8 cellular contexts compared by ENCODE assay signal in genomic region chr14:74945261-74945851, GRCh38. TPM values are rescaled to one million over a fixed set of nuclear protein-coding genes. Genes with fewer than 3 reads are reported as not detected.
DNase-seq lines count a peak whose midpoint lies in the region; ATAC-seq, FAIRE-seq and TF ChIP-seq lines count a peak whose summit lies in the region.

No MANE protein-coding gene starts in this region.

- peaks cover 0 to 33% (median 26%) of the 10 kb centered on the region in 4 donors for H3K4me1 ChIP-seq in sigmoid colon

- TF ChIP-seq EP300 in sigmoid colon (IDR thresholded peaks at IDR 0.05), result no peak

- H3K27ac ChIP-seq in dorsolateral prefrontal cortex, result peak overlapping the region in 9 of 59 donors; percentile 1 to 76 (median 56)
- peak overlapping the region in 1 of 4 donors; percentile 10 for H3K27ac ChIP-seq in sigmoid colon

- TF ChIP-seq CTCF in dorsolateral prefrontal cortex (IDR thresholded peaks at IDR 0.05 in 54 of 56, conservative IDR thresholded peaks at IDR 0.05 in 2 of 56; ENCODE audit: low read depth in 1 of 56, partially characterized antibody in 56 of 56), result peak in 55 of 56 donors; percentile 14 to 64 (median 47)
- TF ChIP-seq CTCF in sigmoid colon (IDR thresholded peaks at IDR 0.05), result peak in 2 of 4 experiments; percentile 17 to 44

- intact Hi-C loops in dorsolateral prefrontal cortex (cut with DNase I), result loop anchor here (5.0 kb wide), 2 partner anchors 57 to 127 kb away; partner anchors contain the start of gene EIF2B2 (in 1 of the 2)
- intact Hi-C loops in sigmoid colon (cut with DNase I), result loop anchor here (10.0 kb wide), 1 partner anchor 359 kb away; no protein-coding TSS in a partner anchor

- ATAC-seq in effector memory CD8-positive, alpha-beta T cell (replicated peaks), result no peak
- ATAC-seq in GM18520 (IDR thresholded peaks at IDR 0.05; ENCODE audit: unreplicated experiment), result no peak

- peak; percentile 46 for DNase-seq in activated naive CD4-positive, alpha-beta T cell treated with anti-CD3 and anti-CD28 coated beads, Interleukin-2, amount 10 ng/mL, durations not matched to agents 7 days and 5 days
- no peak for DNase-seq in activated naive CD4-positive, alpha-beta T cell (lab: John Stamatoyannopoulos, UW)
- peak; percentile 3 for DNase-seq in NCI-H1105 treated with DMSO at 0.1 percent for 48 hours (lab: John Stamatoyannopoulos, UW)
- DNase-seq in dorsolateral prefrontal cortex, result no peak
- DNase-seq in sigmoid colon, result peak; percentile 64
- no peak for DNase-seq in effector memory CD8-positive, alpha-beta T cell
- DNase-seq in H54 (ENCODE audit: insufficient read length, low spot score), result no peak

- no peak for FAIRE-seq in H54 (lab: Jason Lieb, UNC)

- H3K4me3 ChIP-seq in dorsolateral prefrontal cortex, result no peak overlapping the region
- H3K4me3 ChIP-seq in sigmoid colon, result no peak overlapping the region

- WGBS in sigmoid colon, 2 donors, result 80 to 83% methylated on average over 17 of the region's 17 CpGs

- peaks cover 3% of the 10 kb centered on the region for H3K36me3 Mint-ChIP-seq in activated naive CD4-positive, alpha-beta T cell treated with anti-CD3 and anti-CD28 coated beads, Interleukin-2, amount 10 ng/mL, durations not matched to agents 7 days and 5 days
- H3K36me3 Mint-ChIP-seq in effector memory CD8-positive, alpha-beta T cell (ENCODE audit: insufficient read depth), result no peaks in the 10 kb centered on the region

- H3K9me3 ChIP-seq in sigmoid colon, result no peaks in the 10 kb centered on the region

- no peaks in the 10 kb centered on the region for H3K36me3 ChIP-seq in sigmoid colon

- H3K27me3 Mint-ChIP-seq in activated naive CD4-positive, alpha-beta T cell treated with anti-CD3 and anti-CD28 coated beads, Interleukin-2, amount 10 ng/mL, durations not matched to agents 7 days and 5 days, result peaks cover 31% of the 10 kb centered on the region
- peaks cover 6 to 16% of the 10 kb centered on the region in 2 donors for H3K27me3 Mint-ChIP-seq in effector memory CD8-positive, alpha-beta T cell

- CTCF ChIA-PET in activated naive CD4-positive, alpha-beta T cell treated with anti-CD3 and anti-CD28 coated beads, Interleukin-2, amount 10 ng/mL, durations not matched to agents 7 days and 5 days (lab: Charles Lee), result interaction anchor here (0.6 to 5.0 kb wide), 29 partner anchors 9 to 359 kb away, joined by 3 to 88 read pairs (median 4); partner anchors contain the start of genes ACYP1, EIF2B2, PGF and RPS6KL1

- peaks cover 39% of the 10 kb centered on the region for H3K4me1 Mint-ChIP-seq in activated naive CD4-positive, alpha-beta T cell treated with anti-CD3 and anti-CD28 coated beads, Interleukin-2, amount 10 ng/mL, durations not matched to agents 7 days and 5 days
- H3K4me1 Mint-ChIP-seq in effector memory CD8-positive, alpha-beta T cell (ENCODE audit: low read depth in 2 of 2), result peaks cover 19 to 25% of the 10 kb centered on the region in 2 donors

- no peaks in the 10 kb centered on the region for H3K9me3 Mint-ChIP-seq in activated naive CD4-positive, alpha-beta T cell treated with anti-CD3 and anti-CD28 coated beads, Interleukin-2, amount 10 ng/mL, durations not matched to agents 7 days and 5 days
- no peaks in the 10 kb centered on the region for H3K9me3 Mint-ChIP-seq in effector memory CD8-positive, alpha-beta T cell

- H3K27me3 ChIP-seq in dorsolateral prefrontal cortex (peaks cover 0 to 4% (median 0%) of the 10 kb centered on the region in 45 donors), sigmoid colon (peaks cover 0 to 20% (median 6%) of the 10 kb centered on the region in 3 donors)

- no peak overlapping the region for H3K4me3 Mint-ChIP-seq in activated naive CD4-positive, alpha-beta T cell treated with anti-CD3 and anti-CD28 coated beads, Interleukin-2, amount 10 ng/mL, durations not matched to agents 7 days and 5 days
- no peak overlapping the region for H3K4me3 Mint-ChIP-seq in effector memory CD8-positive, alpha-beta T cell

- TF ChIP-seq POLR2A in sigmoid colon (IDR thresholded peaks at IDR 0.05), result no peak
- no peak for TF ChIP-seq POLR2A in H54 (IDR thresholded peaks at IDR 0.05; ENCODE audit: low read depth, low read length)

- H3K27ac Mint-ChIP-seq in activated naive CD4-positive, alpha-beta T cell treated with anti-CD3 and anti-CD28 coated beads, Interleukin-2, amount 10 ng/mL, durations not matched to agents 7 days and 5 days, result no peak overlapping the region
- no peak overlapping the region for H3K27ac Mint-ChIP-seq in effector memory CD8-positive, alpha-beta T cell

RNA-seq across cellular contexts. Expression of gene PGF, which starts 10.0 kb away (rescaled TPM):
- total RNA-seq in dorsolateral prefrontal cortex, result 10 to 100 TPM in 1 of 120 experiments, 1 to 10 TPM in 119; 1.3 to 14.5 (median 3.0) TPM
- total RNA-seq in sigmoid colon, result 10 to 100 TPM in 2 of 4 donors, 1 to 10 TPM in 2; 3.6 to 15.6 (median 9.7) TPM
- 1 to 10 TPM; 1.2 to 9.1 (median 1.6) TPM for polyA plus RNA-seq in sigmoid colon

RNA-seq across cellular contexts. Expression of gene RPS6KL1, which starts 22.3 kb away (rescaled TPM):
- total RNA-seq in dorsolateral prefrontal cortex (10 to 100 TPM; 35.6 to 99.8 (median 63.6) TPM), sigmoid colon (10 to 100 TPM in 1 of 4 donors, 1 to 10 TPM in 3; 4.6 to 11.1 (median 6.7) TPM)
- polyA plus RNA-seq in sigmoid colon, result 1 to 10 TPM; 1.8 to 4.0 (median 2.8) TPM

RNA-seq across cellular contexts. Expression of gene EIF2B2, which starts 57.4 kb away (rescaled TPM):
- total RNA-seq in dorsolateral prefrontal cortex (10 to 100 TPM; 25.4 to 55.5 (median 38.0) TPM), sigmoid colon (10 to 100 TPM; 34.1 to 37.5 (median 35.3) TPM)
- polyA plus RNA-seq in sigmoid colon, result 10 to 100 TPM; 25.2 to 45.5 (median 40.0) TPM

Comparison
In these comparisons a context has a peak if more than half of its experiments do, and no peak if none do; other contexts are left out.
1. DNase-seq: peak in activated naive CD4-positive, alpha-beta T cell treated with anti-CD3 and anti-CD28 coated beads, Interleukin-2, amount 10 ng/mL, durations not matched to agents 7 days and 5 days (single experiment), NCI-H1105 treated with DMSO at 0.1 percent for 48 hours (single experiment) and sigmoid colon (single experiment); none in activated naive CD4-positive, alpha-beta T cell (0 of 4), dorsolateral prefrontal cortex (0 of 10), effector memory CD8-positive, alpha-beta T cell (0 of 3) and H54 (single experiment).